In the genomic region with DNA sequence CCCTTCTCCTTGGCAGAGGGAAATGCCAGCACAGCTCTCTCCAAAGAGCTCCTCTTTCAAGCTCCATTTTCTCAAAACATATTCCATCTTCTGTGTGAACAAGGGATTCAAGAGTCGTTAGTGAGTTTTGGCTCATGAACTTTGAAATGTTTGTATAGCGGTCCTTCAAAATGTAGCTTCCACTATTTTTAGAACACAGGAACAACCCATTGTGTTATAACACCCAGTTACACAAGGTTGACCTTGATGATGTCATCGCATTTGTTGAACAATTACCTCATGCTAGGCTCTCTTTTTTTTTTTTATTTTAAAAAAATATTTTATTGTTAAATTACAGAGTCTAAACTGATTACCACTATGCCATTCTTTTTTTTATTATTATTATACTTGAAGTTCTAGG, we compare ENCODE assay signal across 3 cellular contexts.
TF ChIP-seq lines count a peak whose summit lies in the region.

No MANE protein-coding gene starts in this region.

TF ChIP-seq in A549, 52 proteins besides CTCF, POLR2A, EP300 and RAD21 (continued from another document):
- TF ChIP-seq POLR2AphosphoS2 (conservative IDR thresholded peaks at IDR 0.05; ENCODE audit: low read length) (no peak), PHF8 (IDR thresholded peaks at IDR 0.05; ENCODE audit: borderline replicate concordance, low read depth) (no peak), NPAS2 (CRISPR knock-in tag; IDR thresholded peaks at IDR 0.05; ENCODE audit: borderline replicate concordance) (no peak), ESRRA (IDR thresholded peaks at IDR 0.05; ENCODE audit: borderline replicate concordance, low read length) (no peak), KDM5A (IDR thresholded peaks at IDR 0.05) (no peak), EHF (CRISPR knock-in tag; IDR thresholded peaks at IDR 0.05) (no peak)

TF ChIP-seq in HEK293, 187 proteins besides CTCF, POLR2A, EP300 and RAD21 (continued from another document and continues in another):
- TF ChIP-seq, protein P1, sequence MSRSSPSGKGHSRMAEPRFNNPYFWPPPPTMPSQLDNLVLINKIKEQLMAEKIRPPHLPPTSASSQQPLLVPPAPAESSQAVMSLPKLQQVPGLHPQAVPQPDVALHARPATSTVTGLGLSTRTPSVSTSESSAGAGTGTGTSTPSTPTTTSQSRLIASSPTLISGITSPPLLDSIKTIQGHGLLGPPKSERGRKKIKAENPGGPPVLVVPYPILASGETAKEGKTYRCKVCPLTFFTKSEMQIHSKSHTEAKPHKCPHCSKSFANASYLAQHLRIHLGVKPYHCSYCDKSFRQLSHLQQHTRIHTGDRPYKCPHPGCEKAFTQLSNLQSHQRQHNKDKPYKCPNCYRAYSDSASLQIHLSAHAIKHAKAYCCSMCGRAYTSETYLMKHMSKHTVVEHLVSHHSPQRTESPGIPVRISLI (tag by site-specific recombination; IDR thresholded peaks at IDR 0.05) = peak; percentile 85
- TF ChIP-seq ZNF175 (tag by site-specific recombination; IDR thresholded peaks at IDR 0.05) (no peak), ZNF629 (tag by site-specific recombination; IDR thresholded peaks at IDR 0.05) (peak; percentile 63), SP7 (tag by site-specific recombination; IDR thresholded peaks at IDR 0.05) (peak; percentile 41; the same call in 1 of the 2 replicates), GLI2 (tag by site-specific recombination; IDR thresholded peaks at IDR 0.05; ENCODE audit: borderline replicate concordance, low read depth) (no peak), KLF1 (tag by site-specific recombination; IDR thresholded peaks at IDR 0.05) (no peak), ZNF423 (tag by site-specific recombination; IDR thresholded peaks at IDR 0.05) (no peak), ZNF311 (tag by site-specific recombination; IDR thresholded peaks at IDR 0.05; ENCODE audit: borderline replicate concordance) (no peak), ZNF335 (tag by site-specific recombination; conservative IDR thresholded peaks at IDR 0.05) (0 out of 2 replicates have a peak, but pooled peaks have one; percentile 27), ZNF174 (tag by site-specific recombination; IDR thresholded peaks at IDR 0.05) (no peak), ZNF768 (tag by site-specific recombination; IDR thresholded peaks at IDR 0.05) (no peak), ZNF366 (tag by site-specific recombination; conservative IDR thresholded peaks at IDR 0.05) (peak; percentile 35; the same call in 1 of the 2 replicates), ZNF157 (tag by site-specific recombination; IDR thresholded peaks at IDR 0.05) (no peak), ZBTB21 (tag by site-specific recombination; IDR thresholded peaks at IDR 0.05) (peak; percentile 83), ZNF404 (tag by site-specific recombination; IDR thresholded peaks at IDR 0.05) (no peak)
- TF ChIP-seq, protein P2, sequence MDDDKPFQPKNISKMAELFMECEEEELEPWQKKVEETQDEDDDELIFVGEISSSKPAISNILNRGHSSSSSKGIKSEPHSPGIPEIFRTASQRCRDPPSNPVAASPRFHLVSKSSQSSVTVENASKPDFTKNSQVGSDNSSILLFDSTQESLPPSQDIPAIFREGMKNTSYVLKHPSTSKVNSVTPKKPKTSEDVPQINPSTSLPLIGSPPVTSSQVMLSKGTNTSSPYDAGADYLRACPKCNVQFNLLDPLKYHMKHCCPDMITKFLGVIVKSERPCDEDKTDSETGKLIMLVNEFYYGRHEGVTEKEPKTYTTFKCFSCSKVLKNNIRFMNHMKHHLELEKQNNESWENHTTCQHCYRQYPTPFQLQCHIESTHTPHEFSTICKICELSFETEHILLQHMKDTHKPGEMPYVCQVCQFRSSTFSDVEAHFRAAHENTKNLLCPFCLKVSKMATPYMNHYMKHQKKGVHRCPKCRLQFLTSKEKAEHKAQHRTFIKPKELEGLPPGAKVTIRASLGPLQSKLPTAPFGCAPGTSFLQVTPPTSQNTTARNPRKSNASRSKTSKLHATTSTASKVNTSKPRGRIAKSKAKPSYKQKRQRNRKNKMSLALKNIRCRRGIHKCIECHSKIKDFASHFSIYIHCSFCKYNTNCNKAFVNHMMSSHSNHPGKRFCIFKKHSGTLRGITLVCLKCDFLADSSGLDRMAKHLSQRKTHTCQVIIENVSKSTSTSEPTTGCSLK (tag by site-specific recombination; IDR thresholded peaks at IDR 0.05) = no peak
- TF ChIP-seq, protein P3, sequence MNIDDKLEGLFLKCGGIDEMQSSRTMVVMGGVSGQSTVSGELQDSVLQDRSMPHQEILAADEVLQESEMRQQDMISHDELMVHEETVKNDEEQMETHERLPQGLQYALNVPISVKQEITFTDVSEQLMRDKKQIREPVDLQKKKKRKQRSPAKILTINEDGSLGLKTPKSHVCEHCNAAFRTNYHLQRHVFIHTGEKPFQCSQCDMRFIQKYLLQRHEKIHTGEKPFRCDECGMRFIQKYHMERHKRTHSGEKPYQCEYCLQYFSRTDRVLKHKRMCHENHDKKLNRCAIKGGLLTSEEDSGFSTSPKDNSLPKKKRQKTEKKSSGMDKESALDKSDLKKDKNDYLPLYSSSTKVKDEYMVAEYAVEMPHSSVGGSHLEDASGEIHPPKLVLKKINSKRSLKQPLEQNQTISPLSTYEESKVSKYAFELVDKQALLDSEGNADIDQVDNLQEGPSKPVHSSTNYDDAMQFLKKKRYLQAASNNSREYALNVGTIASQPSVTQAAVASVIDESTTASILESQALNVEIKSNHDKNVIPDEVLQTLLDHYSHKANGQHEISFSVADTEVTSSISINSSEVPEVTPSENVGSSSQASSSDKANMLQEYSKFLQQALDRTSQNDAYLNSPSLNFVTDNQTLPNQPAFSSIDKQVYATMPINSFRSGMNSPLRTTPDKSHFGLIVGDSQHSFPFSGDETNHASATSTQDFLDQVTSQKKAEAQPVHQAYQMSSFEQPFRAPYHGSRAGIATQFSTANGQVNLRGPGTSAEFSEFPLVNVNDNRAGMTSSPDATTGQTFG (tag by site-specific recombination; IDR thresholded peaks at IDR 0.05; ENCODE audit: borderline replicate concordance) = no peak
- TF ChIP-seq, protein P4, sequence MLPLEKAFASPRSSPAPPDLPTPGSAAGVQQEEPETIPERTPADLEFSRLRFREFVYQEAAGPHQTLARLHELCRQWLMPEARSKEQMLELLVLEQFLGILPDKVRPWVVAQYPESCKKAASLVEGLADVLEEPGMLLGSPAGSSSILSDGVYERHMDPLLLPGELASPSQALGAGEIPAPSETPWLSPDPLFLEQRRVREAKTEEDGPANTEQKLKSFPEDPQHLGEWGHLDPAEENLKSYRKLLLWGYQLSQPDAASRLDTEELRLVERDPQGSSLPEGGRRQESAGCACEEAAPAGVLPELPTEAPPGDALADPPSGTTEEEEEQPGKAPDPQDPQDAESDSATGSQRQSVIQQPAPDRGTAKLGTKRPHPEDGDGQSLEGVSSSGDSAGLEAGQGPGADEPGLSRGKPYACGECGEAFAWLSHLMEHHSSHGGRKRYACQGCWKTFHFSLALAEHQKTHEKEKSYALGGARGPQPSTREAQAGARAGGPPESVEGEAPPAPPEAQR (tag by site-specific recombination; IDR thresholded peaks at IDR 0.05) = no peak

TF ChIP-seq in HepG2, 621 proteins besides CTCF, POLR2A, EP300 and RAD21 (continued from another document and continues in another):
- TF ChIP-seq RXRB (CRISPR knock-in tag; IDR thresholded peaks at IDR 0.05; ENCODE audit: borderline replicate concordance) (peak; percentile 56; the same call in 1 of the 2 replicates), SIX1 (CRISPR knock-in tag; IDR thresholded peaks at IDR 0.05; ENCODE audit: borderline replicate concordance) (no peak), ZSCAN25 (CRISPR knock-in tag; IDR thresholded peaks at IDR 0.05) (no peak), CEBPG (CRISPR knock-in tag; IDR thresholded peaks at IDR 0.05) (peak; percentile 56; the same call in 1 of the 2 replicates), POGZ (CRISPR knock-in tag; IDR thresholded peaks at IDR 0.05) (no peak), CREB1 (IDR thresholded peaks at IDR 0.05) (peak; percentile 81), CREB1 (CRISPR knock-in tag; IDR thresholded peaks at IDR 0.05) (peak; percentile 38; the same call in 1 of the 2 replicates), CREM (IDR thresholded peaks at IDR 0.05) (peak; percentile 63; the same call in 1 of the 2 replicates), CREM (CRISPR knock-in tag; IDR thresholded peaks at IDR 0.05) (no peak), MAFF (IDR thresholded peaks at IDR 0.05; ENCODE audit: low read depth, low read length) (no peak), GATAD2A (CRISPR knock-in tag; IDR thresholded peaks at IDR 0.05) (0 out of 2 replicates have a peak, but pooled peaks have one; percentile 37), FOXP1 (IDR thresholded peaks at IDR 0.05) (no peak), FOXP1 (CRISPR knock-in tag; IDR thresholded peaks at IDR 0.05) (peak; percentile 53; the same call in 1 of the 2 replicates), NCOA2 (CRISPR knock-in tag; IDR thresholded peaks at IDR 0.05) (peak; percentile 65; the same call in 1 of the 2 replicates), NBN (conservative IDR thresholded peaks at IDR 0.05) (no peak), RARA (CRISPR knock-in tag; IDR thresholded peaks at IDR 0.05) (peak; percentile 86), ZNF670 (CRISPR knock-in tag; IDR thresholded peaks at IDR 0.05; ENCODE audit: borderline replicate concordance) (no peak), ZNF816 (CRISPR knock-in tag; IDR thresholded peaks at IDR 0.05; ENCODE audit: borderline replicate concordance) (no peak), ZNF350 (CRISPR knock-in tag; IDR thresholded peaks at IDR 0.05; ENCODE audit: borderline replicate concordance, low read depth) (no peak), FOXA3 (CRISPR knock-in tag; IDR thresholded peaks at IDR 0.05) (peak; percentile 77), SOX13 (IDR thresholded peaks at IDR 0.05) (peak; percentile 58; the same call in 1 of the 2 replicates), SOX13 (CRISPR knock-in tag; conservative IDR thresholded peaks at IDR 0.05 in 1 of 2, IDR thresholded peaks at IDR 0.05 in 1 of 2) (peak in 1 of 2 experiments; percentile 94; a peak in 2 of 4 replicates), ZNF382 (CRISPR knock-in tag; IDR thresholded peaks at IDR 0.05; ENCODE audit: borderline replicate concordance) (no peak), CEBPB (IDR thresholded peaks at IDR 0.05; ENCODE audit: borderline replicate concordance, low read depth, low read length) (peak; percentile 64; the same call in 1 of the 2 replicates), TEAD2 (CRISPR knock-in tag; IDR thresholded peaks at IDR 0.05) (no peak), NR2F1 (CRISPR knock-in tag; IDR thresholded peaks at IDR 0.05) (peak; percentile 49 to 64; a peak in 2 of 4 replicates), BHLHE40 (IDR thresholded peaks at IDR 0.05; ENCODE audit: low read length) (no peak), MATR3 (CRISPR knock-in tag; IDR thresholded peaks at IDR 0.05) (no peak), ZFYVE20 (CRISPR knock-in tag; IDR thresholded peaks at IDR 0.05; ENCODE audit: borderline replicate concordance, low read depth) (no peak), LCORL (IDR thresholded peaks at IDR 0.05) (0 out of 2 replicates have a peak, but pooled peaks have one; percentile 31), LCORL (CRISPR knock-in tag; IDR thresholded peaks at IDR 0.05) (no peak), KAT8 (CRISPR knock-in tag; IDR thresholded peaks at IDR 0.05) (0 out of 2 replicates have a peak, but pooled peaks have one; percentile 23), HOXA3 (CRISPR knock-in tag; IDR thresholded peaks at IDR 0.05) (0 out of 2 replicates have a peak, but pooled peaks have one; percentile 13), ATF7 (IDR thresholded peaks at IDR 0.05) (peak; percentile 98), ATF7 (CRISPR knock-in tag; IDR thresholded peaks at IDR 0.05) (peak; percentile 51; the same call in 1 of the 2 replicates)
- TF ChIP-seq, protein P5, sequence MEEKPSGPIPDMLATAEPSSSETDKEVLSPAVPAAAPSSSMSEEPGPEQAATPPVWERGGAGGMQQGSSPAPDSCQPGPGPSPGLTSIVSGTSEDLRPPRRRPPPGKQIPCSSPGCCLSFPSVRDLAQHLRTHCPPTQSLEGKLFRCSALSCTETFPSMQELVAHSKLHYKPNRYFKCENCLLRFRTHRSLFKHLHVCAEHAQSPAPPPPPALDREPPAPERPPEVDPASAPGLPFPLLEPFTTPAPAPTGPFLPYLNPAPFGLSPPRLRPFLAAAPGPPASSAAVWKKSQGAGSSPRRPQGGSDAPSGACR (CRISPR knock-in tag; IDR thresholded peaks at IDR 0.05) = no peak
- TF ChIP-seq, protein P1 (CRISPR knock-in tag; IDR thresholded peaks at IDR 0.05; ENCODE audit: borderline replicate concordance) = peak; percentile 23; the same call in 1 of the 2 replicates
- TF ChIP-seq, protein P6, sequence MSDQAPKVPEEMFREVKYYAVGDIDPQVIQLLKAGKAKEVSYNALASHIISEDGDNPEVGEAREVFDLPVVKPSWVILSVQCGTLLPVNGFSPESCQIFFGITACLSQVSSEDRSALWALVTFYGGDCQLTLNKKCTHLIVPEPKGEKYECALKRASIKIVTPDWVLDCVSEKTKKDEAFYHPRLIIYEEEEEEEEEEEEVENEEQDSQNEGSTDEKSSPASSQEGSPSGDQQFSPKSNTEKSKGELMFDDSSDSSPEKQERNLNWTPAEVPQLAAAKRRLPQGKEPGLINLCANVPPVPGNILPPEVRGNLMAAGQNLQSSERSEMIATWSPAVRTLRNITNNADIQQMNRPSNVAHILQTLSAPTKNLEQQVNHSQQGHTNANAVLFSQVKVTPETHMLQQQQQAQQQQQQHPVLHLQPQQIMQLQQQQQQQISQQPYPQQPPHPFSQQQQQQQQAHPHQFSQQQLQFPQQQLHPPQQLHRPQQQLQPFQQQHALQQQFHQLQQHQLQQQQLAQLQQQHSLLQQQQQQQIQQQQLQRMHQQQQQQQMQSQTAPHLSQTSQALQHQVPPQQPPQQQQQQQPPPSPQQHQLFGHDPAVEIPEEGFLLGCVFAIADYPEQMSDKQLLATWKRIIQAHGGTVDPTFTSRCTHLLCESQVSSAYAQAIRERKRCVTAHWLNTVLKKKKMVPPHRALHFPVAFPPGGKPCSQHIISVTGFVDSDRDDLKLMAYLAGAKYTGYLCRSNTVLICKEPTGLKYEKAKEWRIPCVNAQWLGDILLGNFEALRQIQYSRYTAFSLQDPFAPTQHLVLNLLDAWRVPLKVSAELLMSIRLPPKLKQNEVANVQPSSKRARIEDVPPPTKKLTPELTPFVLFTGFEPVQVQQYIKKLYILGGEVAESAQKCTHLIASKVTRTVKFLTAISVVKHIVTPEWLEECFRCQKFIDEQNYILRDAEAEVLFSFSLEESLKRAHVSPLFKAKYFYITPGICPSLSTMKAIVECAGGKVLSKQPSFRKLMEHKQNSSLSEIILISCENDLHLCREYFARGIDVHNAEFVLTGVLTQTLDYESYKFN (CRISPR knock-in tag; conservative IDR thresholded peaks at IDR 0.05) = peak; percentile 68
